8 cellular contexts compared by ENCODE assay signal in genomic region chr11:128520886-128521696, GRCh38.
DNase-seq lines count a peak whose midpoint lies in the region; ATAC-seq, FAIRE-seq and TF ChIP-seq lines count a peak whose summit lies in the region.

No MANE protein-coding gene starts in this region.

- peak overlapping the region; percentile 22 for H3K18ac ChIP-seq in mesendoderm (ENCODE audit: low read length)

- FAIRE-seq in D721Med (lab: Jason Lieb, UNC): no peak

- no peak overlapping the region for H2AFZ ChIP-seq in ACC112 (ENCODE audit: low read length, unreplicated experiment)

- TF ChIP-seq CTCF in HFFc6 (IDR thresholded peaks at IDR 0.05) (peak; percentile 52; the same call in 1 of the 2 replicates), brain (conservative IDR thresholded peaks at IDR 0.05) (no peak), D721Med (IDR thresholded peaks at IDR 0.05; ENCODE audit: insufficient read depth, missing control alignments) (no peak)

- H4K5ac ChIP-seq in mesendoderm (ENCODE audit: low read length): no peak overlapping the region

- H3K4me2 ChIP-seq in mesendoderm (ENCODE audit: low read length): peak overlapping the region; percentile 66

- no peak overlapping the region for H2BK15ac ChIP-seq in mesendoderm (replicated peaks; ENCODE audit: low read depth)

- no peak for ATAC-seq in HG03108 (IDR thresholded peaks at IDR 0.05; ENCODE audit: unreplicated experiment)
- no peak for ATAC-seq in HG02852 (IDR thresholded peaks at IDR 0.05; ENCODE audit: unreplicated experiment)

- H3K27me3 ChIP-seq in ACC112 (ENCODE audit: insufficient read depth, low read length) (no peaks in the 10 kb centered on the region), mesendoderm (ENCODE audit: insufficient read depth, low read length, poor library complexity) (no peaks in the 10 kb centered on the region)

- peaks cover 20% of the 10 kb centered on the region for H3K79me1 ChIP-seq in mesendoderm (ENCODE audit: low read length)

- H3K4me1 Mint-ChIP-seq in HFFc6 (ENCODE audit: low read depth) (peaks cover 78% of the 10 kb centered on the region), brain (peaks cover 29% of the 10 kb centered on the region)

- peak overlapping the region; percentile 96 for H3K27ac Mint-ChIP-seq in HFFc6
- H3K27ac Mint-ChIP-seq in brain: peak overlapping the region in 3 of 5 experiments; percentile 7 to 67 (median 61)

- H3K4me1 ChIP-seq in ACC112 (ENCODE audit: control insufficient read depth, insufficient read depth, low read length, unreplicated experiment) (peaks cover 53% of the 10 kb centered on the region), mesendoderm (ENCODE audit: control insufficient read depth, low read depth, low read length) (peaks cover 9% of the 10 kb centered on the region)

- DNase-seq in HFFc6 (no peak), mesendoderm (no peak), cerebellum (ENCODE audit: low spot score) (no peak), D721Med (ENCODE audit: insufficient read length, low spot score) (no peak)

- H3K36me3 Mint-ChIP-seq in HFFc6 (ENCODE audit: low read depth) (peaks cover 46% of the 10 kb centered on the region), brain (no peaks in the 10 kb centered on the region)

- peak overlapping the region; percentile 99 for H3K27ac ChIP-seq in ACC112 (ENCODE audit: low read depth, low read length)
- no peak overlapping the region for H3K27ac ChIP-seq in mesendoderm (ENCODE audit: low read depth, low read length)

- H3K4me3 Mint-ChIP-seq in HFFc6: peak overlapping the region; percentile 97
- H3K4me3 Mint-ChIP-seq in brain: peak overlapping the region; percentile 74 to 86 (median 83)

- H3K9me3 Mint-ChIP-seq in HFFc6 (no peaks in the 10 kb centered on the region), brain (peaks cover 0 to 3% (median 0%) of the 10 kb centered on the region in 5 experiments)

- no peak overlapping the region for H3K23ac ChIP-seq in mesendoderm (ENCODE audit: low read length)

- peak overlapping the region; percentile 84 for H3K56ac ChIP-seq in mesendoderm (ENCODE audit: low read length)

- no peak overlapping the region for H2BK120ac ChIP-seq in mesendoderm (ENCODE audit: low read depth, low read length)

- no peak overlapping the region for H2BK5ac ChIP-seq in mesendoderm (ENCODE audit: low read length)

- no peak overlapping the region for H3K4ac ChIP-seq in mesendoderm (ENCODE audit: low read depth, low read length)

- H3K4me3 ChIP-seq in ACC112 (ENCODE audit: low read depth, low read length): peak overlapping the region; percentile 90
- H3K4me3 ChIP-seq in mesendoderm (ENCODE audit: low read length): peak overlapping the region; percentile 71

- H3K27me3 Mint-ChIP-seq in HFFc6 (ENCODE audit: insufficient read depth) (no peaks in the 10 kb centered on the region; the same call in none of the 2 replicates), brain (peaks cover 97% of the 10 kb centered on the region)

- H4K8ac ChIP-seq in mesendoderm (ENCODE audit: low read depth, low read length): no peak overlapping the region

- peaks cover 74% of the 10 kb centered on the region for H3K79me2 ChIP-seq in ACC112 (ENCODE audit: control insufficient read depth, insufficient read depth, low read length, unreplicated experiment)
- H3K79me2 ChIP-seq in mesendoderm (ENCODE audit: control insufficient read depth, insufficient read depth, low read length): peaks cover 19% of the 10 kb centered on the region

- H2AK5ac ChIP-seq in mesendoderm (ENCODE audit: low read length): no peak overlapping the region

- no CpG with 5 or more reads among the region's 12 CpGs for WGBS in mesendoderm (ENCODE audit: extremely low coverage, insufficient coverage, low lambda C conversion rate)

- peak overlapping the region; percentile 81 for H3K9ac ChIP-seq in mesendoderm (ENCODE audit: low read length)

- H3K36me3 ChIP-seq in ACC112 (ENCODE audit: insufficient read depth, low read length) (peaks cover 15% of the 10 kb centered on the region; the same call in 1 of the 2 replicates), mesendoderm (ENCODE audit: control insufficient read depth, insufficient read depth, low read length) (no peaks in the 10 kb centered on the region)
